26 cellular contexts compared by ENCODE assay signal in the genomic region with DNA sequence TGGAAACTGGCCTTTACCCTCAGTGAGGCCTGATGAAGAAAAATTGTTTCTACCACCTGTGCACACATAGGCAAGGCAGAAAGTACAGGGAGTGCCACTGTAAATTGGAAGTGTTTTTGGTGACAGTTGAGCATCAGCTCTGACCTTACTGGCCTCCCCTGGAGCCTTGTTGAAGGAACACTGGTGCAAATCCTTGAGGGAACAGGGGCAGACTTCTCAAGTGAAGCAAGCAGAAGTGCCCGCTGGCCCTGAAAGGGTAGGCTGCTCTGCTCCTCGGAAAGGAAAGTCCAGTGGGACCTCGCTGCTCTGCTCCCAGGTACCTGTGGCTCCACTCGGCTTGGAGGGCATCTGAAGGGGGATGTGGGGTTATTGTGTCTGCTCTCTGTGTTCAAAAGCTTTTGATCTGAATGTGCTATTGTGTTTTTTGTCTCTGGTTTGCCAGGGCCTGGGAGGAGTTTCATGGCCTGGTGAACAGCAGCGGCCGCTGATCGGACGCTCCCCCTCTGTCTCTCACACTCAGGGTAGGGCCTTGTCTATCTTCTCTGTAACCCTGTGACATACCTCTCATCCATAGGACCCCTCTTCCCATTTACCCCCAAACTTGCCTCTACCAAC. TPM values are rescaled to one million over a fixed set of nuclear protein-coding genes. Genes with fewer than 3 reads are reported as not detected.
DNase-seq lines count a peak whose midpoint lies in the region; ATAC-seq, FAIRE-seq and TF ChIP-seq lines count a peak whose summit lies in the region.
"Had no signal": no experiment of that assay in that cellular context is flagged by ENCODE, and none has a peak within 500 bp of the region (broad histone marks: within the 10 kb centered on the region; RNA-seq: fewer than 3 reads in every experiment).

No MANE protein-coding gene starts in this region.

- in situ Hi-C loops in GM23248 (cut with MboI): no loop called here

- H3K36me3 ChIP-seq in GM23248 (ENCODE audit: low read depth): peaks cover 24% of the 10 kb centered on the region
- peaks cover 7% of the 10 kb centered on the region for H3K36me3 ChIP-seq in colonic mucosa
- H3K36me3 ChIP-seq in mucosa of rectum (ENCODE audit: control insufficient read depth in 2 of 2, insufficient read depth in 2 of 2, low read length in 2 of 2): peaks cover 32 to 38% of the 10 kb centered on the region in 2 donors
- H3K36me3 ChIP-seq in small intestine (ENCODE audit: control insufficient read depth in 2 of 2, insufficient read depth in 2 of 2, low read length in 2 of 2): peaks cover 6 to 21% of the 10 kb centered on the region in 2 donors

- peaks cover 2% of the 10 kb centered on the region for H3F3A ChIP-seq in GM23248 (ENCODE audit: insufficient read depth)

- intact Hi-C loops in colonic mucosa (cut with DNase I): no loop called here

- H3K27me3 ChIP-seq in GM23248 (replicated peaks; ENCODE audit: insufficient read depth) (no peaks in the 10 kb centered on the region), colonic mucosa (no peaks in the 10 kb centered on the region), mucosa of rectum (ENCODE audit: control insufficient read depth in 2 of 2, insufficient read depth in 2 of 2, low read length in 2 of 2) (no peaks in the 10 kb centered on the region), small intestine (ENCODE audit: control insufficient read depth in 2 of 2, insufficient read depth in 2 of 2, low read length in 2 of 2) (no peaks in the 10 kb centered on the region)
- H3K27me3 ChIP-seq: BLaER1, body of pancreas, heart left ventricle had no signal

- H4K20me1 ChIP-seq in GM23248 (ENCODE audit: insufficient read depth): no peaks in the 10 kb centered on the region
- H4K20me1 ChIP-seq: BLaER1 had no signal

- H3K27ac ChIP-seq in GM23248: peak overlapping the region; percentile 43; the same call in 1 of the 2 replicates
- H3K27ac ChIP-seq in colonic mucosa: peak overlapping the region; percentile 74
- H3K27ac ChIP-seq in mucosa of rectum (ENCODE audit: low read depth in 2 of 2, low read length in 2 of 2): peak overlapping the region; percentile 79 to 83
- H3K27ac ChIP-seq in small intestine (ENCODE audit: low read depth in 1 of 2, low read length in 1 of 2): no peak overlapping the region
- H3K27ac ChIP-seq: BLaER1, heart left ventricle, HL-60, parathyroid adenoma, skin epidermis had no signal

- ATAC-seq in GM19467 (IDR thresholded peaks at IDR 0.05; ENCODE audit: unreplicated experiment) (no peak), HG02610 (IDR thresholded peaks at IDR 0.05; ENCODE audit: unreplicated experiment) (no peak)
- ATAC-seq: activated T-cell treated with anti-CD3 and anti-CD28 coated beads, Interleukin-2, amount 50 U/mL, for 72 hours; heart left ventricle; Right ventricle myocardium inferior had no signal

- H3K4me2 ChIP-seq in GM23248 (ENCODE audit: unreplicated experiment): no peak overlapping the region
- H3K4me2 ChIP-seq: BLaER1 had no signal

- H3K9ac ChIP-seq in GM23248 (peak overlapping the region; percentile 27; the same call in 1 of the 2 replicates), colonic mucosa (ENCODE audit: low read depth in 2 of 2, low read length in 2 of 2) (peak overlapping the region in 1 of 2 donors; percentile 56), mucosa of rectum (ENCODE audit: low read depth in 1 of 2, low read length in 2 of 2) (peak overlapping the region; percentile 48 to 53)
- H3K9ac ChIP-seq: BLaER1, parathyroid adenoma had no signal

- no peak overlapping the region for H2AFZ ChIP-seq in GM23248
- H2AFZ ChIP-seq: parathyroid adenoma had no signal

- WGBS in GM23248 (ENCODE audit: low coverage in 1 of 2, low lambda C conversion rate in 2 of 2, missing lambda C conversion rate in 2 of 2), 2 experiments: 93% methylated on average over 7 to 8 of the region's 8 CpGs
- WGBS in small intestine, 3 donors: 88 to 92% (median 92%) methylated on average over 8 of the region's 8 CpGs

- no peak for DNase-seq in GM23248
- peak; percentile 52 for DNase-seq in colonic mucosa
- DNase-seq in small intestine: peak; percentile 29
- no peak for DNase-seq in DMS53 treated with DMSO at 0.1 percent for 48 hours (lab: John Stamatoyannopoulos, UW; ENCODE audit: unreplicated experiment)
- DNase-seq in NCI-H2196 (lab: John Stamatoyannopoulos, UW; ENCODE audit: unreplicated experiment): no peak
- DNase-seq: activated CD4-positive, alpha-beta T cell treated with anti-CD3 and anti-CD28 coated beads for 4 hours; activated T-cell treated with anti-CD3 and anti-CD28 coated beads, Interleukin-2, amount 50 U/mL, for 72 hours; body of pancreas; heart left ventricle; NCI-H1436 treated with DMSO at 0.1 percent for 48 hours; NCI-H2171 treated with DMSO at 0.1 percent for 48 hours; stimulated activated CD4-positive, alpha-beta T cell treated with anti-CD3 and anti-CD28 coated beads, Interleukin-4, amount 100 ng/mL, for 4 hours had no signal

- no peak for TF ChIP-seq CTCF in colonic mucosa (IDR thresholded peaks at IDR 0.05)

- H3K4me1 ChIP-seq in GM23248 (ENCODE audit: insufficient read depth) (peaks cover 7% of the 10 kb centered on the region; the same call in 1 of the 2 replicates), colonic mucosa (peaks cover 14% of the 10 kb centered on the region), mucosa of rectum (ENCODE audit: control insufficient read depth in 2 of 2, insufficient read depth in 2 of 2, low read length in 2 of 2) (peaks cover 2 to 19% of the 10 kb centered on the region in 2 donors), small intestine (ENCODE audit: control insufficient read depth in 2 of 2, insufficient read depth in 1 of 2, low read depth in 1 of 2, low read length in 1 of 2) (no peaks in the 10 kb centered on the region)
- H3K4me1 ChIP-seq: heart left ventricle, parathyroid adenoma had no signal

- H3K9me3 ChIP-seq in GM23248 (ENCODE audit: low read depth) (no peaks in the 10 kb centered on the region), colonic mucosa (no peaks in the 10 kb centered on the region), mucosa of rectum (ENCODE audit: control insufficient read depth in 2 of 2, low read length in 2 of 2) (no peaks in the 10 kb centered on the region), small intestine (ENCODE audit: control insufficient read depth, low read depth) (no peaks in the 10 kb centered on the region)
- H3K9me3 ChIP-seq: BLaER1, body of pancreas, heart left ventricle had no signal

- H3K79me2 ChIP-seq in GM23248 (ENCODE audit: insufficient read depth): peaks cover 9% of the 10 kb centered on the region; the same call in 1 of the 2 replicates
- H3K79me2 ChIP-seq: parathyroid adenoma had no signal

- no peak for FAIRE-seq in small intestine (lab: Jason Lieb, UNC)
- FAIRE-seq: colon, TTC549 had no signal

- H3K4me3 ChIP-seq in GM23248 (no peak overlapping the region), colonic mucosa (no peak overlapping the region), mucosa of rectum (ENCODE audit: low read length in 2 of 2) (peak overlapping the region; percentile 29 to 37), small intestine (ENCODE audit: low read depth in 1 of 2, low read length in 2 of 2) (no peak overlapping the region)
- H3K4me3 ChIP-seq: BLaER1, body of pancreas, heart left ventricle, lung, skin epidermis had no signal

- H3K9me2 ChIP-seq in GM23248 (ENCODE audit: insufficient read depth): no peaks in the 10 kb centered on the region

RNA-seq across cellular contexts. Expression of gene EIF4E2, which starts 23.4 kb away (rescaled TPM):
- 82.8 and 98.5 TPM in 2 replicates for total RNA-seq in GM23248 (2014; rRNA removed; shearing (Covaris generic))
- polyA plus RNA-seq in GM23248 (2016; fragmentation: Nextera tagmentation; extraction: Ambion mirVana) (147 and 150 TPM in 2 replicates), small intestine (100 to 1,000 TPM in 1 of 3 donors, 10 to 100 TPM in 2; 67.9 to 103 (median 98.4) TPM)
- 100 to 1,000 TPM in 1 of 2 donors, 10 to 100 TPM in 1; 99.5 to 109 TPM for total RNA-seq in colonic mucosa

RNA-seq across cellular contexts. Expression of gene TIGD1, which starts 23.6 kb away (rescaled TPM):
- 2.0 and 4.3 TPM in 2 replicates for total RNA-seq in GM23248 (2014; rRNA removed; shearing (Covaris generic))
- polyA plus RNA-seq in GM23248 (2016; fragmentation: Nextera tagmentation; extraction: Ambion mirVana): 3.2 and 3.6 TPM in 2 replicates
- 1 to 10 TPM; 3.0 to 4.4 TPM for total RNA-seq in colonic mucosa
- polyA plus RNA-seq in small intestine: 1 to 10 TPM in 2 of 3 donors, under 1 TPM in 1; 0.54 to 3.1 (median 2.8) TPM

RNA-seq across cellular contexts. Expression of gene CHRNG, which starts 34.4 kb away (rescaled TPM):
- total RNA-seq in GM23248 (2014; rRNA removed; shearing (Covaris generic)): not detected in 2 replicates
- not detected in 2 replicates for polyA plus RNA-seq in GM23248 (2016; fragmentation: Nextera tagmentation; extraction: Ambion mirVana)
- not detected for total RNA-seq in colonic mucosa
- polyA plus RNA-seq in small intestine: not detected
- total RNA-seq: A673; activated T-cell treated with anti-CD3 and anti-CD28 coated beads, Interleukin-2, amount 50 U/mL, for 72 hours; body of pancreas; heart left ventricle; lung; M059J; Right ventricle myocardium inferior had no signal
- polyA plus RNA-seq: heart left ventricle, IgD-negative memory B cell, lung had no signal

RNA-seq across cellular contexts. Expression of gene CHRND, which starts 48.0 kb away (rescaled TPM):
- total RNA-seq in GM23248 (2014; rRNA removed; shearing (Covaris generic)): not detected in 2 replicates
- polyA plus RNA-seq in GM23248 (2016; fragmentation: Nextera tagmentation; extraction: Ambion mirVana) (not detected in 2 replicates), small intestine (not detected)
- total RNA-seq in colonic mucosa: not detected
- total RNA-seq: A673; activated T-cell treated with anti-CD3 and anti-CD28 coated beads, Interleukin-2, amount 50 U/mL, for 72 hours; body of pancreas; heart left ventricle; lung; M059J; Right ventricle myocardium inferior had no signal
- polyA plus RNA-seq: heart left ventricle, IgD-negative memory B cell, lung had no signal

RNA-seq across cellular contexts. Expression of gene PRSS56, which starts 53.7 kb away (rescaled TPM):
- total RNA-seq in GM23248 (2014; rRNA removed; shearing (Covaris generic)): not detected in 2 replicates
- polyA plus RNA-seq in GM23248 (2016; fragmentation: Nextera tagmentation; extraction: Ambion mirVana) (not detected in 2 replicates), small intestine (not detected)
- total RNA-seq in colonic mucosa: not detected
- total RNA-seq: A673, body of pancreas, lung, M059J had no signal
- polyA plus RNA-seq: IgD-negative memory B cell, lung had no signal

Comparison
In these comparisons a context has a peak if more than half of its experiments do, and no peak if none do; other contexts are left out.
1. DNase-seq: peak in colonic mucosa (single experiment) and small intestine (single experiment); none in GM23248 (single experiment), DMS53 treated with DMSO at 0.1 percent for 48 hours (single experiment) and NCI-H2196 (single experiment).
2. H3K27ac ChIP-seq: peak in GM23248 (single experiment), colonic mucosa (single experiment) and mucosa of rectum (2 of 2); none in small intestine (0 of 2).
3. H3K4me3 ChIP-seq: peak in mucosa of rectum (2 of 2); none in GM23248 (single experiment), colonic mucosa (single experiment) and small intestine (0 of 2).